In the genomic region with DNA sequence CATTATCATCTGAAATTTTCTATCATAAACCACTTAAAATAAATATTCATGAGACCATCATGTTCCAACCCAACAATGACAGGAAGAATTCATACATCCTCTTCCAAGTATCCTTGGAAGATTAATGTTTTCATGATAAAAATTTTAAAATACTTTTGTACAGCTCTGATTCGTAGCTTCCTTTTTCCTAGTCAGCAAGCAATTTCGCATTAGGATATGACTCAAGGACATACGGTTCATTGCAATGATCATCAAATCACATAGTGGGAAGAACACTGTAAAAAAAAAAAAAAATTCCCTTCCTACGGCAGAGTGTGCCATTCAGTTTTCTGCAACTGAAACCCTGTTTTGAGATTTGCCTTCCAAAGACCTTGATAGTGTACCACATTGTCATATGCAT, we compare ENCODE assay signal across 17 cellular contexts. TPM values are rescaled to one million over a fixed set of nuclear protein-coding genes. Genes with fewer than 3 reads are reported as not detected.
DNase-seq lines count a peak whose midpoint lies in the region; ATAC-seq and TF ChIP-seq lines count a peak whose summit lies in the region.
"Had no signal": no experiment of that assay in that cellular context is flagged by ENCODE, and none has a peak within 500 bp of the region (broad histone marks: within the 10 kb centered on the region; RNA-seq: fewer than 3 reads in every experiment).

No MANE protein-coding gene starts in this region.

- TF ChIP-seq CTCF in A673 (conservative IDR thresholded peaks at IDR 0.05; ENCODE audit: low read depth, low read length), result no peak
- TF ChIP-seq CTCF in astrocyte of the cerebellum (IDR thresholded peaks at IDR 0.05; ENCODE audit: low read depth, low read length, missing control alignments), result no peak
- TF ChIP-seq CTCF in WTC11 (IDR thresholded peaks at IDR 0.05), result no peak

- H3K4me1 Mint-ChIP-seq in WTC11, result no peaks in the 10 kb centered on the region
- H3K4me1 Mint-ChIP-seq: central memory CD8-positive, alpha-beta T cell had no signal

- no peak overlapping the region for H3K27ac ChIP-seq in A673 (ENCODE audit: low read depth, low read length, poor library complexity, severe bottlenecking)
- H3K27ac ChIP-seq: testis had no signal

- H3K27ac Mint-ChIP-seq in WTC11, result no peak overlapping the region

- BruUV-seq in A673 (replicated peaks; lab: Mats Ljungman, UMichigan), result no TSS peak

- H3K4me3 ChIP-seq in A673 (ENCODE audit: low read depth, low read length, poor library complexity, severe bottlenecking) (no peak overlapping the region), astrocyte of the cerebellum (ENCODE audit: low read depth, low read length) (no peak overlapping the region)
- H3K4me3 ChIP-seq: testis had no signal

- intact Hi-C loops in A673 (cut with micrococcal nuclease; ENCODE audit: unreplicated experiment), result no loop called here

- POLR2A ChIA-PET in A673 (lab: Charles Lee; ENCODE audit: low non-redundant PET) (no interaction called here), WTC11 (lab: Charles Lee) (no interaction called here)

- no peaks in the 10 kb centered on the region for H3K36me3 ChIP-seq in A673 (ENCODE audit: insufficient read depth, low read length, poor library complexity, severe bottlenecking)

- H3K9me3 Mint-ChIP-seq in WTC11, result peaks cover 9% of the 10 kb centered on the region
- H3K9me3 Mint-ChIP-seq: central memory CD8-positive, alpha-beta T cell had no signal

- H3K4me3 Mint-ChIP-seq in WTC11, result no peak overlapping the region
- H3K4me3 Mint-ChIP-seq: central memory CD8-positive, alpha-beta T cell had no signal

- in situ Hi-C loops in astrocyte of the cerebellum (cut with HindIII; ENCODE audit: low sequenced_read_pairs), result no loop called here

- peaks cover 5% of the 10 kb centered on the region for H3K4me1 ChIP-seq in A673 (ENCODE audit: insufficient read depth, low read length, poor library complexity, severe bottlenecking)
- H3K4me1 ChIP-seq: testis had no signal

- ATAC-seq in left lobe of liver (peak; percentile 51), WTC11 (no peak)

- H3K27me3 Mint-ChIP-seq in WTC11 (ENCODE audit: low read depth), result no peaks in the 10 kb centered on the region
- H3K27me3 Mint-ChIP-seq: central memory CD8-positive, alpha-beta T cell had no signal

- H3K9me3 ChIP-seq in A673 (ENCODE audit: low read depth, low read length, poor library complexity, severe bottlenecking), result no peaks in the 10 kb centered on the region
- H3K9me3 ChIP-seq: testis had no signal

- CTCF ChIA-PET in A673 (lab: Charles Lee), result no interaction called here
- CTCF ChIA-PET in WTC11 (lab: Charles Lee), result no interaction called here

- H3K36me3 Mint-ChIP-seq in WTC11, result no peaks in the 10 kb centered on the region

- H3K27me3 ChIP-seq in A673 (replicated peaks; ENCODE audit: insufficient read depth, low read depth, low read length, poor library complexity), result no peaks in the 10 kb centered on the region
- H3K27me3 ChIP-seq: testis had no signal

- peak; percentile 10 for DNase-seq in A673 (ENCODE audit: low spot score)
- peak; percentile 63 for DNase-seq in HPDE6-E6E7 (ENCODE audit: extremely low spot score)
- peak; percentile 8 for DNase-seq in astrocyte of the cerebellum (ENCODE audit: low read depth)
- DNase-seq in left lobe of liver (ENCODE audit: low spot score), result no peak
- no peak for DNase-seq in effector CD4-positive, alpha-beta T cell
- DNase-seq in NAMALWA (ENCODE audit: low spot score), result no peak
- DNase-seq in WTC11 (ENCODE audit: low spot score), result no peak
- no peak for DNase-seq in OCI-M2 (lab: John Stamatoyannopoulos, UW; ENCODE audit: unreplicated experiment)
- DNase-seq: activated naive CD4-positive, alpha-beta T cell treated with Interleukin-2 at 50 U/mL for 16 hours; DND-41; KBM-7; NCI-H1694 treated with DMSO at 0.1 percent for 48 hours; NCI-H748 treated with DMSO at 0.1 percent for 48 hours; occipital lobe; SIG-M5; testis had no signal

TF ChIP-seq in WTC11, 78 proteins besides CTCF, POLR2A, EP300 and RAD21:
- TF ChIP-seq, protein P1, sequence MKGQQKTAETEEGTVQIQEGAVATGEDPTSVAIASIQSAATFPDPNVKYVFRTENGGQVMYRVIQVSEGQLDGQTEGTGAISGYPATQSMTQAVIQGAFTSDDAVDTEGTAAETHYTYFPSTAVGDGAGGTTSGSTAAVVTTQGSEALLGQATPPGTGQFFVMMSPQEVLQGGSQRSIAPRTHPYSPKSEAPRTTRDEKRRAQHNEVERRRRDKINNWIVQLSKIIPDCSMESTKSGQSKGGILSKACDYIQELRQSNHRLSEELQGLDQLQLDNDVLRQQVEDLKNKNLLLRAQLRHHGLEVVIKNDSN (CRISPR knock-in tag; IDR thresholded peaks at IDR 0.05), result no peak
- TF ChIP-seq NR2C2 (CRISPR knock-in tag; IDR thresholded peaks at IDR 0.05) (no peak), ZNF396 (CRISPR knock-in tag; IDR thresholded peaks at IDR 0.05; ENCODE audit: borderline replicate concordance) (no peak)
- TF ChIP-seq, protein P2, sequence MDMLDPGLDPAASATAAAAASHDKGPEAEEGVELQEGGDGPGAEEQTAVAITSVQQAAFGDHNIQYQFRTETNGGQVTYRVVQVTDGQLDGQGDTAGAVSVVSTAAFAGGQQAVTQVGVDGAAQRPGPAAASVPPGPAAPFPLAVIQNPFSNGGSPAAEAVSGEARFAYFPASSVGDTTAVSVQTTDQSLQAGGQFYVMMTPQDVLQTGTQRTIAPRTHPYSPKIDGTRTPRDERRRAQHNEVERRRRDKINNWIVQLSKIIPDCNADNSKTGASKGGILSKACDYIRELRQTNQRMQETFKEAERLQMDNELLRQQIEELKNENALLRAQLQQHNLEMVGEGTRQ (CRISPR knock-in tag; IDR thresholded peaks at IDR 0.05), result no peak

RNA-seq across cellular contexts. Expression of a gene that starts 35.2 kb away (rescaled TPM):
- total RNA-seq in A673 (2021), result 7.5 and 8.8 TPM in 2 replicates
- 9.6 TPM for total RNA-seq in left lobe of liver
- 5.2 to 8.5 TPM (median 5.8 TPM) in 3 replicates for total RNA-seq in WTC11 (2021)

RNA-seq across cellular contexts. Expression of a gene that starts 51.8 kb away (rescaled TPM):
- total RNA-seq in A673 (2021), result 7.6 and 9.0 TPM in 2 replicates
- total RNA-seq in left lobe of liver, result 22.5 TPM
- total RNA-seq in WTC11 (2021), result 11.8 to 16.3 TPM (median 15.5 TPM) in 3 replicates

Comparison
In these comparisons a context has a peak if more than half of its experiments do, and no peak if none do; other contexts are left out.
1. DNase-seq: peak in A673 (single experiment), HPDE6-E6E7 (single experiment) and astrocyte of the cerebellum (single experiment); none in left lobe of liver (single experiment), effector CD4-positive, alpha-beta T cell (single experiment), NAMALWA (single experiment), WTC11 (single experiment) and OCI-M2 (single experiment).